11 cellular contexts compared by ENCODE assay signal in genomic region chr10:51743146-51743545, GRCh38. TPM values are rescaled to one million over a fixed set of nuclear protein-coding genes. Genes with fewer than 3 reads are reported as not detected.
A peak's percentile ranks its signal among the peaks of the same experiment; 100 is the strongest.
DNase-seq lines count a peak whose midpoint lies in the region; ATAC-seq and TF ChIP-seq lines count a peak whose summit lies in the region.
"Had no signal": no experiment of that assay in that cellular context is flagged by ENCODE, and none has a peak within 500 bp of the region (broad histone marks: within the 10 kb centered on the region; RNA-seq: fewer than 3 reads in every experiment).

No MANE protein-coding gene starts in this region.

- no peak for TF ChIP-seq CTCF in CD8-positive, alpha-beta T cell (IDR thresholded peaks at IDR 0.05)

- H3K14ac ChIP-seq in mesenchymal stem cell (ENCODE audit: low read length in 2 of 2): peak overlapping the region in 1 of 2 experiments; percentile 9

- H3K27me3 ChIP-seq in mesenchymal stem cell (ENCODE audit: control insufficient read depth in 1 of 2, insufficient read depth in 1 of 2, low read length in 2 of 2): no peaks in the 10 kb centered on the region
- no peaks in the 10 kb centered on the region for H3K27me3 ChIP-seq in CD8-positive, alpha-beta T cell (ENCODE audit: insufficient read depth, low read length)

- peak; percentile 97 for ATAC-seq in GM18517 (IDR thresholded peaks at IDR 0.05; ENCODE audit: unreplicated experiment)
- ATAC-seq in GM21576 (IDR thresholded peaks at IDR 0.05; ENCODE audit: unreplicated experiment): peak; percentile 96
- ATAC-seq in HG03442 (IDR thresholded peaks at IDR 0.05; ENCODE audit: unreplicated experiment): peak; percentile 95
- no peak for ATAC-seq in CD8-positive, alpha-beta T cell
- ATAC-seq: K562 had no signal

- H3K4me1 Mint-ChIP-seq in CD8-positive, alpha-beta T cell (ENCODE audit: low read depth): no peaks in the 10 kb centered on the region

- no peak overlapping the region for H3K4me3 Mint-ChIP-seq in CD8-positive, alpha-beta T cell

- H3K27me3 Mint-ChIP-seq in CD8-positive, alpha-beta T cell (ENCODE audit: low read depth): peaks cover 2% of the 10 kb centered on the region

- H2AK5ac ChIP-seq in mesenchymal stem cell (ENCODE audit: low read length, severe bottlenecking): no peak overlapping the region

- H2BK5ac ChIP-seq in mesenchymal stem cell (ENCODE audit: low read depth, low read length, poor library complexity, severe bottlenecking): no peak overlapping the region

- no peaks in the 10 kb centered on the region for H3K79me1 ChIP-seq in mesenchymal stem cell (replicated peaks; ENCODE audit: low read length, poor library complexity, severe bottlenecking)

- H4K91ac ChIP-seq in mesenchymal stem cell (ENCODE audit: low read length): no peak overlapping the region

- in situ Hi-C loops in ACHN (cut with HindIII; ENCODE audit: low pct_ligation_motif_present, low pct_unique_long_range_greater_than_20kb, low sequenced_read_pairs): no loop called here

- no peaks in the 10 kb centered on the region for H3K36me3 ChIP-seq in mesenchymal stem cell (ENCODE audit: control insufficient read depth in 1 of 2, insufficient read depth in 2 of 2, low read depth in 1 of 2, low read length in 2 of 2)
- H3K36me3 ChIP-seq in CD8-positive, alpha-beta T cell (ENCODE audit: insufficient read depth, low read length): no peaks in the 10 kb centered on the region

- no peak overlapping the region for H3K27ac ChIP-seq in mesenchymal stem cell (ENCODE audit: low read length, poor library complexity, severe bottlenecking)
- H3K27ac ChIP-seq in CD8-positive, alpha-beta T cell (ENCODE audit: low read depth, low read length): no peak overlapping the region

- no peaks in the 10 kb centered on the region for H3K4me1 ChIP-seq in mesenchymal stem cell (ENCODE audit: control insufficient read depth, insufficient read depth, low read depth, low read length)
- H3K4me1 ChIP-seq in CD8-positive, alpha-beta T cell (ENCODE audit: insufficient read depth, low read length): no peaks in the 10 kb centered on the region

- no peak overlapping the region for H3K18ac ChIP-seq in mesenchymal stem cell (ENCODE audit: low read depth in 1 of 2, low read length in 2 of 2)

- intact Hi-C loops in CD8-positive, alpha-beta T cell (cut with DNase I, micrococcal nuclease): no loop called here

- H4K8ac ChIP-seq in mesenchymal stem cell (ENCODE audit: low read length): no peak overlapping the region

- no peaks in the 10 kb centered on the region for H3K9me3 Mint-ChIP-seq in CD8-positive, alpha-beta T cell

- no peak overlapping the region for H3K4ac ChIP-seq in mesenchymal stem cell (ENCODE audit: low read depth in 1 of 2, low read length in 2 of 2)

- H3K4me2 ChIP-seq in mesenchymal stem cell (ENCODE audit: low read length, poor library complexity, severe bottlenecking): no peak overlapping the region

- no peak overlapping the region for H3K23ac ChIP-seq in mesenchymal stem cell (ENCODE audit: low read length in 2 of 2)

- DNase-seq in mesenchymal stem cell (no peak), NCI-H510A (lab: John Stamatoyannopoulos, UW) (no peak), ACHN (no peak), COR-L47 (lab: John Stamatoyannopoulos, UW) (no peak)
- no peak for DNase-seq in CD8-positive, alpha-beta T cell
- DNase-seq: effector CD8-positive, alpha-beta T cell; RPMI8226 had no signal

- H3K4me3 ChIP-seq in mesenchymal stem cell (ENCODE audit: insufficient read depth in 1 of 2, low read depth in 1 of 2, low read length in 2 of 2): peak overlapping the region in 1 of 2 experiments; percentile 50
- H3K4me3 ChIP-seq in CD8-positive, alpha-beta T cell (ENCODE audit: low read depth, low read length): no peak overlapping the region
- H3K4me3 ChIP-seq: K562 had no signal

- H2BK15ac ChIP-seq in mesenchymal stem cell (ENCODE audit: low read depth, poor library complexity, severe bottlenecking): no peak overlapping the region

- H3K36me3 Mint-ChIP-seq in CD8-positive, alpha-beta T cell: no peaks in the 10 kb centered on the region

- no peak overlapping the region for H3K27ac Mint-ChIP-seq in CD8-positive, alpha-beta T cell

- WGBS in mesenchymal stem cell: 78% methylated on average over 5 of the region's 6 CpGs

- no peaks in the 10 kb centered on the region for H3K9me3 ChIP-seq in mesenchymal stem cell (ENCODE audit: control insufficient read depth, low read length)
- H3K9me3 ChIP-seq in CD8-positive, alpha-beta T cell (ENCODE audit: low read length): no peaks in the 10 kb centered on the region

- POLR2A ChIA-PET in CD8-positive, alpha-beta T cell (lab: Charles Lee): no interaction called here

- no peak overlapping the region for H2AFZ ChIP-seq in mesenchymal stem cell (ENCODE audit: low read depth, low read length)

- no peak overlapping the region for H2BK120ac ChIP-seq in mesenchymal stem cell (ENCODE audit: low read depth, low read length)

- H2BK12ac ChIP-seq in mesenchymal stem cell (ENCODE audit: low read length in 2 of 2): no peak overlapping the region

- H3K9ac ChIP-seq in mesenchymal stem cell (ENCODE audit: low read length): peak overlapping the region; percentile 66

- CTCF ChIA-PET in CD8-positive, alpha-beta T cell (lab: Charles Lee): no interaction called here

RNA-seq across cellular contexts. Expression of gene CSTF2T, which starts 43.8 kb away (rescaled TPM):
- polyA plus RNA-seq in mesenchymal stem cell (2013, experiment 1 of 2): 7.5 TPM
- 7.7 TPM for polyA plus RNA-seq in mesenchymal stem cell (2013, experiment 2 of 2)
- 10 to 100 TPM; 26.0 to 28.2 TPM for total RNA-seq in CD8-positive, alpha-beta T cell
